Comparison of ENCODE assay signal across 14 cellular contexts in genomic region chr11:8567597-8568198, GRCh38. TPM values are rescaled to one million over a fixed set of nuclear protein-coding genes. Genes with fewer than 3 reads are reported as not detected.
DNase-seq lines count a peak whose midpoint lies in the region; ATAC-seq and TF ChIP-seq lines count a peak whose summit lies in the region.
"Had no signal": no experiment of that assay in that cellular context is flagged by ENCODE, and none has a peak within 500 bp of the region (broad histone marks: within the 10 kb centered on the region; RNA-seq: fewer than 3 reads in every experiment).

No MANE protein-coding gene starts in this region.

- no peak overlapping the region for H3K4me2 ChIP-seq in fibroblast of lung (ENCODE audit: extremely low read depth, insufficient read depth, low read length)

- no peak overlapping the region for H2AFZ ChIP-seq in fibroblast of lung (ENCODE audit: low read length)

- TF ChIP-seq CTCF in GM10248 (IDR thresholded peaks at IDR 0.05; ENCODE audit: control extremely low read depth, extremely low read depth, low read depth, missing control alignments) (no peak), fibroblast of lung (conservative IDR thresholded peaks at IDR 0.05 in 1 of 2, IDR thresholded peaks at IDR 0.05 in 1 of 2; ENCODE audit: low read depth in 1 of 2, low read length in 2 of 2) (no peak)

- H3K27ac ChIP-seq in fibroblast of lung (ENCODE audit: insufficient read depth, low read length): no peak overlapping the region
- H3K27ac ChIP-seq: thoracic aorta had no signal

- POLR2A ChIA-PET in GM10248 (lab: Yijun Ruan, JAX): no interaction called here

- no peak overlapping the region for H3K4me3 ChIP-seq in fibroblast of lung (replicated peaks in 1 of 4; ENCODE audit: control extremely low read depth in 1 of 4, insufficient read depth in 1 of 4, low read depth in 3 of 4, low read length in 4 of 4)
- H3K4me3 ChIP-seq: thoracic aorta had no signal

- no peaks in the 10 kb centered on the region for H4K20me1 ChIP-seq in fibroblast of lung (ENCODE audit: control insufficient read depth, extremely low read depth, insufficient read depth, low read length)

- H3K9me3 ChIP-seq in fibroblast of lung (ENCODE audit: control insufficient read depth, insufficient read depth, low read depth, low read length): no peaks in the 10 kb centered on the region
- H3K9me3 ChIP-seq: thoracic aorta had no signal

- H3K79me2 ChIP-seq in fibroblast of lung (ENCODE audit: control insufficient read depth, insufficient read depth, low read length): no peaks in the 10 kb centered on the region

- peaks cover 2% of the 10 kb centered on the region for H3K27me3 ChIP-seq in fibroblast of lung (ENCODE audit: control insufficient read depth, insufficient read depth, low read length)

- CTCF ChIA-PET in GM10248 (lab: Yijun Ruan, JAX): interaction anchor here (0.8 to 6.6 kb wide), 33 partner anchors 9 to 552 kb away, joined by 3 to 69 read pairs (median 6); partner anchors contain the start of gene LMO1

- DNase-seq in GM10248 (ENCODE audit: extremely low spot score) (peak; percentile 26), HS-5 (ENCODE audit: low read depth) (peak; percentile 14), fibroblast of lung (ENCODE audit: low read depth in 2 of 2) (peak; percentile 19 to 67), SIG-M5 (lab: John Stamatoyannopoulos, UW) (no peak), NCI-H146 treated with DMSO at 0.1 percent for 48 hours (lab: John Stamatoyannopoulos, UW; ENCODE audit: unreplicated experiment) (no peak)
- DNase-seq in stimulated activated CD4-positive, alpha-beta T cell treated with anti-CD3 and anti-CD28 coated beads, Interleukin-12 subunit alpha, Interleukin-12 subunit beta, amount 100 ng/mL, for 4 hours: no peak
- DNase-seq in activated CD8-positive, alpha-beta memory T cell treated with anti-CD3 and anti-CD28 coated beads, Interleukin-2, amount 50 U/mL, for 48 hours: no peak
- DNase-seq: activated CD4-positive, alpha-beta memory T cell treated with anti-CD3 and anti-CD28 coated beads for 36 hours; amniotic stem cell; NCI-H774; right cardiac atrium had no signal

- H3K4me1 ChIP-seq in fibroblast of lung (ENCODE audit: control insufficient read depth, extremely low read depth, insufficient read depth, low read length): no peaks in the 10 kb centered on the region

- no peak overlapping the region for H3K9ac ChIP-seq in fibroblast of lung (ENCODE audit: insufficient read depth, low read length)

- no peaks in the 10 kb centered on the region for H3K36me3 ChIP-seq in fibroblast of lung (ENCODE audit: control insufficient read depth, insufficient read depth, low read length)
- H3K36me3 ChIP-seq: thoracic aorta had no signal

- ATAC-seq in GM21381 (IDR thresholded peaks at IDR 0.05; ENCODE audit: unreplicated experiment): peak; percentile 51
- ATAC-seq: right cardiac atrium had no signal

RNA-seq across cellular contexts. Expression of gene STK33, which starts 26.3 kb away (rescaled TPM):
- 1.7 and 2.8 TPM in 2 replicates for total RNA-seq in fibroblast of lung
- 2.0 and 3.3 TPM in 2 replicates for polyA plus RNA-seq in fibroblast of lung
- polyA plus RNA-seq in fibroblast of lung (2012): 1.5 and 2.2 TPM in 2 replicates
- not detected in 2 replicates for polyA minus RNA-seq in fibroblast of lung (ENCODE audit: low replicate concordance)
- polyA plus RNA-seq: CD14-positive monocyte had no signal

Comparison
In these comparisons a context has a peak if more than half of its experiments do, and no peak if none do; other contexts are left out.
1. DNase-seq: peak in GM10248 (single experiment), HS-5 (single experiment) and fibroblast of lung (2 of 2); none in SIG-M5 (single experiment), stimulated activated CD4-positive, alpha-beta T cell treated with anti-CD3 and anti-CD28 coated beads, Interleukin-12 subunit alpha, Interleukin-12 subunit beta, amount 100 ng/mL, for 4 hours (single experiment), NCI-H146 treated with DMSO at 0.1 percent for 48 hours (single experiment) and activated CD8-positive, alpha-beta memory T cell treated with anti-CD3 and anti-CD28 coated beads, Interleukin-2, amount 50 U/mL, for 48 hours (single experiment).